ENCODE assay signal across 8 cellular contexts in the genomic region with DNA sequence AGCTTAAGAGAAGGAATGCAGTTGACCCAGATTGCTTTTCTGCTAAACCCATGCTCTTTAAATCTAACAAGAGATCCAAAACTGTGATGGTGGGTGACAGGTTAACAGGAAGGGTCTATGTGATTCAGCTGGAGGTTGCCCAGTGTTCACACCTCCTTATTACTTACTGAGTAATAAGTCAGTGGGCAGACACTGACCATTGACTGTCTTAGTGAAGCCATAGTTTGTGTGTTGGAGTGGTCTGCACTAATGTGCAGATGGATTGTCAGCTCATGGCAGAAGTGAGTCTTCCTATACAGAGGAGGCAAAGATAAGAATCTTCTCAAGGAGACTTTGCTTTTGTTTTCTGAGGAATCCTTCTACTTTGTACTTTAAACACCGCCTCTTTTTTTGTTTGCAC.
DNase-seq lines count a peak whose midpoint lies in the region; TF ChIP-seq lines count a peak whose summit lies in the region.

No MANE protein-coding gene starts in this region.

- H3K9me3 ChIP-seq in HUES48 (ENCODE audit: control insufficient read depth, insufficient read depth, low read length): no peaks in the 10 kb centered on the region
- no peaks in the 10 kb centered on the region for H3K9me3 ChIP-seq in mucosa of stomach (ENCODE audit: control insufficient read depth, low read length)

- H3K27me3 ChIP-seq in HUES48 (ENCODE audit: control insufficient read depth, insufficient read depth, low read length) (no peaks in the 10 kb centered on the region), brain microvascular endothelial cell (replicated peaks) (no peaks in the 10 kb centered on the region), mucosa of stomach (ENCODE audit: control insufficient read depth, insufficient read depth, low read length) (no peaks in the 10 kb centered on the region)

- DNase-seq in ACHN (peak; percentile 19), brain microvascular endothelial cell (no peak), NCI-H526 treated with DMSO at 0.1 percent for 48 hours (lab: John Stamatoyannopoulos, UW) (no peak), SHP77 (lab: John Stamatoyannopoulos, UW) (no peak), NCI-H345 (lab: John Stamatoyannopoulos, UW) (no peak)
- DNase-seq in stimulated activated naive CD4-positive, alpha-beta T cell (lab: John Stamatoyannopoulos, UW): no peak

- no peaks in the 10 kb centered on the region for H3K36me3 ChIP-seq in HUES48 (ENCODE audit: control insufficient read depth, insufficient read depth, low read length)
- H3K36me3 ChIP-seq in brain microvascular endothelial cell (replicated peaks): no peaks in the 10 kb centered on the region
- H3K36me3 ChIP-seq in mucosa of stomach (ENCODE audit: control insufficient read depth, insufficient read depth, low read length): no peaks in the 10 kb centered on the region

- in situ Hi-C loops in ACHN (cut with HindIII; ENCODE audit: low pct_ligation_motif_present, low pct_unique_long_range_greater_than_20kb, low sequenced_read_pairs): no loop called here
- in situ Hi-C loops in brain microvascular endothelial cell (cut with HindIII; ENCODE audit: low pct_ligation_motif_present, low sequenced_read_pairs): no loop called here

- H3K4me3 ChIP-seq in HUES48 (ENCODE audit: low read depth, low read length): peak overlapping the region; percentile 75
- H3K4me3 ChIP-seq in brain microvascular endothelial cell (ENCODE audit: low read depth, low read length): peak overlapping the region; percentile 72
- peak overlapping the region; percentile 74 for H3K4me3 ChIP-seq in mucosa of stomach (ENCODE audit: low read length)

- TF ChIP-seq CTCF in brain microvascular endothelial cell (IDR thresholded peaks at IDR 0.05; ENCODE audit: low read depth, low read length, missing control alignments): no peak

- no peak overlapping the region for H3K27ac ChIP-seq in HUES48 (ENCODE audit: low read depth, low read length)
- peak overlapping the region; percentile 75 for H3K27ac ChIP-seq in brain microvascular endothelial cell

- H3K9ac ChIP-seq in HUES48 (ENCODE audit: low read depth, low read length): no peak overlapping the region
- peak overlapping the region; percentile 83 for H3K9ac ChIP-seq in mucosa of stomach (ENCODE audit: low read length)

- H3K4me1 ChIP-seq in HUES48 (ENCODE audit: control insufficient read depth, insufficient read depth, low read length) (peaks cover 20% of the 10 kb centered on the region; the same call in 1 of the 2 replicates), mucosa of stomach (ENCODE audit: control insufficient read depth, insufficient read depth, low read length) (peaks cover 17% of the 10 kb centered on the region)
